8 cellular contexts compared by ENCODE assay signal in the genomic region with DNA sequence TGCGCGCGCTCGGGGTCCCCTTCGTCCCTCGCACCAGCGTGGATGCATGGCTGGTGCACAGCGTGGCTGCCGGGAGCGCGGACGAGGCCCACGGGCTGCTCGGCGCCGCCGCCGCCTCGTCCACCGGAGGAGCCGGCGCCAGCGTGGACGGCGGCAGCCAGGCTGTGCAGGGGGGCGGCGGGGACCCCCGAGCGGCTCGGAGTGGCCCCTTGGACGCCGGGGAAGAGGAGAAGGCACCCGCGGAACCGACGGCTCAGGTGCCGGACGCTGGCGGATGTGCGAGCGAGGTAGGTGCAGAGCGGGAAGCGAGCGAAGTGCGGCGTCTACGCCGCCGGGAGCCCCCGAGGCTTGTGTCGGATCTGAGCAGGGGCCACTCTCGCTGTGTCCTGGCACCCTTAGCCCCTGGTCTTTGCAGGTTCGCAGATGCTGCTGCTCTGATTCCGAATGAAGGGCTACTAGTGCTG. TPM values are rescaled to one million over a fixed set of nuclear protein-coding genes. Genes with fewer than 3 reads are reported as not detected.
DNase-seq lines count a peak whose midpoint lies in the region; ATAC-seq and TF ChIP-seq lines count a peak whose summit lies in the region.
"Not testable (repeated sequence)": the region's sequence is repeated elsewhere in the genome, so short reads cannot be mapped to it uniquely, and the experiment has no call there.

No MANE protein-coding gene starts in this region.

- H3K4me1 ChIP-seq in Caco-2 (peaks cover 49% of the 10 kb centered on the region), SJSA1 (replicated peaks) (peaks cover 62% of the 10 kb centered on the region), mucosa of stomach (ENCODE audit: control insufficient read depth, insufficient read depth, low read length) (peaks cover 34% of the 10 kb centered on the region)
- not testable (repeated sequence) for H3K4me1 ChIP-seq in fibroblast of lung (ENCODE audit: control insufficient read depth, extremely low read depth, insufficient read depth, low read length)

- H3K27me3 ChIP-seq in Caco-2 (replicated peaks; ENCODE audit: control insufficient read depth, insufficient read depth, low read length); SJSA1 (replicated peaks); fibroblast of lung (ENCODE audit: control insufficient read depth, insufficient read depth, low read length); mucosa of stomach (ENCODE audit: control insufficient read depth, insufficient read depth, low read length): not testable (repeated sequence)

- not testable (repeated sequence) for H3K36me3 ChIP-seq in Caco-2 (ENCODE audit: control insufficient read depth, insufficient read depth, low read length); SJSA1; fibroblast of lung (ENCODE audit: control insufficient read depth, insufficient read depth, low read length); mucosa of stomach (ENCODE audit: control insufficient read depth, insufficient read depth, low read length)

- H3K79me2 ChIP-seq in fibroblast of lung (ENCODE audit: control insufficient read depth, insufficient read depth, low read length), result not testable (repeated sequence)

- H3K27me3 Mint-ChIP-seq in Caco-2 (ENCODE audit: insufficient read depth, unreplicated experiment); activated naive CD4-positive, alpha-beta T cell treated with anti-CD3 and anti-CD28 coated beads for 36 hours (ENCODE audit: low read depth): not testable (repeated sequence)

- H3K4me3 ChIP-seq in Caco-2 (ENCODE audit: low read depth, low read length) (peak overlapping the region; percentile 77), SJSA1 (peak overlapping the region; percentile 62), fibroblast of lung (replicated peaks in 1 of 4; ENCODE audit: control extremely low read depth in 1 of 4, insufficient read depth in 1 of 4, low read depth in 3 of 4, low read length in 4 of 4) (peak overlapping the region in 3 of 4 experiments; percentile 48 to 67 (median 62)), mucosa of stomach (ENCODE audit: low read length) (peak overlapping the region; percentile 11)

- not testable (repeated sequence) for BruUV-seq in Caco-2 (replicated peaks; lab: Mats Ljungman, UMichigan)

- POLR2A ChIA-PET in Caco-2 (lab: Charles Lee), result interaction anchor here (0.6 to 1.5 kb wide), 3 partner anchors 8 to 75 kb away, joined by 3 to 6 read pairs (median 4); no protein-coding TSS in a partner anchor

- H3K27ac ChIP-seq in SJSA1; fibroblast of lung (ENCODE audit: insufficient read depth, low read length): not testable (repeated sequence)

- H3K9ac ChIP-seq in fibroblast of lung (ENCODE audit: insufficient read depth, low read length); mucosa of stomach (ENCODE audit: low read length): not testable (repeated sequence)

- not testable (repeated sequence) for H4K20me1 ChIP-seq in fibroblast of lung (ENCODE audit: control insufficient read depth, extremely low read depth, insufficient read depth, low read length)

- DNase-seq in Caco-2, result peak in 1 of 2 experiments; percentile 29
- not testable (repeated sequence) for DNase-seq in SJSA1 (ENCODE audit: low read depth in 1 of 2, low spot score in 2 of 2); fibroblast of lung (ENCODE audit: low read depth in 2 of 2)
- peak; percentile 53 for DNase-seq in activated naive CD4-positive, alpha-beta T cell treated with anti-CD3 and anti-CD28 coated beads for 36 hours
- peak; percentile 21 for DNase-seq in stimulated activated CD8-positive, alpha-beta memory T cell treated with anti-CD3 and anti-CD28 coated beads, Interleukin-4, amount 100 ng/mL, for 24 hours (ENCODE audit: low read depth)

- H3K4me2 ChIP-seq in fibroblast of lung (ENCODE audit: extremely low read depth, insufficient read depth, low read length), result peak overlapping the region; percentile 58

- intact Hi-C loops in Caco-2 (cut with micrococcal nuclease; ENCODE audit: unreplicated experiment), result loop anchor here (1.0 to 10.0 kb wide), 3 partner anchors 26 to 148 kb away; no protein-coding TSS in a partner anchor
- intact Hi-C loops in activated naive CD4-positive, alpha-beta T cell treated with anti-CD3 and anti-CD28 coated beads for 36 hours (cut with micrococcal nuclease), result loop anchor here (1.0 to 10.0 kb wide), 9 partner anchors 14 to 712 kb away; partner anchors contain the start of genes HNRNPA2B1 and SKAP2

- CTCF ChIA-PET in Caco-2 (lab: Charles Lee), result interaction anchor here (1.0 to 1.5 kb wide), 3 partner anchors 47 to 260 kb away, joined by 3 to 5 read pairs (median 3); no protein-coding TSS in a partner anchor
- CTCF ChIA-PET in activated naive CD4-positive, alpha-beta T cell treated with anti-CD3 and anti-CD28 coated beads for 36 hours (lab: Charles Lee), result interaction anchor here (1.1 to 2.3 kb wide), 6 partner anchors 13 to 217 kb away, joined by 3 to 8 read pairs (median 4); no protein-coding TSS in a partner anchor

- not testable (repeated sequence) for H3K9me3 Mint-ChIP-seq in Caco-2 (ENCODE audit: unreplicated experiment); activated naive CD4-positive, alpha-beta T cell treated with anti-CD3 and anti-CD28 coated beads for 36 hours

- not testable (repeated sequence) for H2AFZ ChIP-seq in fibroblast of lung (ENCODE audit: low read length)

- peak overlapping the region; percentile 91 for H3K4me3 Mint-ChIP-seq in Caco-2 (ENCODE audit: unreplicated experiment)
- peak overlapping the region; percentile 95 for H3K4me3 Mint-ChIP-seq in activated naive CD4-positive, alpha-beta T cell treated with anti-CD3 and anti-CD28 coated beads for 36 hours

- ATAC-seq in GM19467 (IDR thresholded peaks at IDR 0.05; ENCODE audit: unreplicated experiment) (peak; percentile 28), HG03103 (IDR thresholded peaks at IDR 0.05; ENCODE audit: low read depth, unreplicated experiment) (peak; percentile 8)

- not testable (repeated sequence) for TF ChIP-seq CTCF in Caco-2 (IDR thresholded peaks at IDR 0.05; ENCODE audit: insufficient read depth in 1 of 2, low read depth in 1 of 2, low read length in 1 of 2, severe bottlenecking in 1 of 2, unreplicated experiment in 1 of 2); fibroblast of lung (conservative IDR thresholded peaks at IDR 0.05 in 1 of 2, IDR thresholded peaks at IDR 0.05 in 1 of 2; ENCODE audit: low read depth in 1 of 2, low read length in 2 of 2)

- H3K36me3 Mint-ChIP-seq in Caco-2 (ENCODE audit: insufficient read depth, unreplicated experiment), result peaks cover 10% of the 10 kb centered on the region
- H3K36me3 Mint-ChIP-seq in activated naive CD4-positive, alpha-beta T cell treated with anti-CD3 and anti-CD28 coated beads for 36 hours (ENCODE audit: low read depth), result not testable (repeated sequence)

- peak overlapping the region; percentile 66 for H3K27ac Mint-ChIP-seq in Caco-2 (ENCODE audit: unreplicated experiment)
- peak overlapping the region; percentile 98 for H3K27ac Mint-ChIP-seq in activated naive CD4-positive, alpha-beta T cell treated with anti-CD3 and anti-CD28 coated beads for 36 hours

- H3K9me3 ChIP-seq in Caco-2; SJSA1 (replicated peaks); fibroblast of lung (ENCODE audit: control insufficient read depth, insufficient read depth, low read depth, low read length); mucosa of stomach (ENCODE audit: control insufficient read depth, low read length): not testable (repeated sequence)

- peaks cover 30% of the 10 kb centered on the region for H3K4me1 Mint-ChIP-seq in Caco-2 (ENCODE audit: low read depth, unreplicated experiment)
- peaks cover 56% of the 10 kb centered on the region for H3K4me1 Mint-ChIP-seq in activated naive CD4-positive, alpha-beta T cell treated with anti-CD3 and anti-CD28 coated beads for 36 hours (ENCODE audit: low read depth)

RNA-seq across cellular contexts. Expression of gene NFE2L3, which starts 0.8 kb away (rescaled TPM):
- total RNA-seq in Caco-2 (2022) (38.4 and 39.2 TPM in 2 replicates), fibroblast of lung (5.4 and 9.1 TPM in 2 replicates)
- total RNA-seq in SJSA1 (2014; rRNA removed; shearing (Covaris generic)), result 14.4 and 17.1 TPM in 2 replicates
- 10 to 100 TPM; 12.5 to 12.9 TPM for total RNA-seq in activated naive CD4-positive, alpha-beta T cell treated with anti-CD3 and anti-CD28 coated beads for 36 hours
- 5.3 and 12.2 TPM in 2 replicates for polyA plus RNA-seq in fibroblast of lung
- polyA plus RNA-seq in fibroblast of lung (2012), result 3.2 and 7.3 TPM in 2 replicates
- polyA minus RNA-seq in fibroblast of lung (ENCODE audit: low replicate concordance), result 0.74 and 2.3 TPM in 2 replicates

RNA-seq across cellular contexts. Expression of gene HNRNPA2B1, which starts 47.7 kb away (rescaled TPM):
- total RNA-seq in Caco-2 (2022), result 799 and 839 TPM in 2 replicates
- 327 and 364 TPM in 2 replicates for total RNA-seq in SJSA1 (2014; rRNA removed; shearing (Covaris generic))
- 100 to 1,000 TPM; 925 to 950 TPM for total RNA-seq in activated naive CD4-positive, alpha-beta T cell treated with anti-CD3 and anti-CD28 coated beads for 36 hours
- 65.0 and 82.1 TPM in 2 replicates for total RNA-seq in fibroblast of lung
- 428 and 602 TPM in 2 replicates for polyA plus RNA-seq in fibroblast of lung
- 706 and 1,019 TPM in 2 replicates for polyA plus RNA-seq in fibroblast of lung (2012)
- 35.1 and 40.6 TPM in 2 replicates for polyA minus RNA-seq in fibroblast of lung (ENCODE audit: low replicate concordance)

RNA-seq across cellular contexts. Expression of gene CBX3, which starts 48.7 kb away (rescaled TPM):
- 215 and 226 TPM in 2 replicates for total RNA-seq in Caco-2 (2022)
- total RNA-seq in SJSA1 (2014; rRNA removed; shearing (Covaris generic)), result 231 and 246 TPM in 2 replicates
- 100 to 1,000 TPM; 260 to 273 TPM for total RNA-seq in activated naive CD4-positive, alpha-beta T cell treated with anti-CD3 and anti-CD28 coated beads for 36 hours
- 105 and 121 TPM in 2 replicates for total RNA-seq in fibroblast of lung
- 124 and 136 TPM in 2 replicates for polyA plus RNA-seq in fibroblast of lung
- 135 and 136 TPM in 2 replicates for polyA plus RNA-seq in fibroblast of lung (2012)
- polyA minus RNA-seq in fibroblast of lung (ENCODE audit: low replicate concordance), result 2.0 and 4.4 TPM in 2 replicates

Comparison
In these comparisons a context has a peak if more than half of its experiments do, and no peak if none do; other contexts are left out.
1. H3K4me3 ChIP-seq: peak in every context shown above with its lines; median percentile 77 in Caco-2; 62 in SJSA1; 62 in fibroblast of lung; 11 in mucosa of stomach.